1 cellular context compared by ENCODE assay signal in genomic region chr4:95522682-95523410, GRCh38.
TF ChIP-seq lines count a peak whose summit lies in the region.

No MANE protein-coding gene starts in this region.

TF ChIP-seq in GM12878, 131 proteins besides CTCF, POLR2A, EP300 and RAD21 (continued from another document):
- no peak for TF ChIP-seq ZNF687 (IDR thresholded peaks at IDR 0.05)
- no peak for TF ChIP-seq ZNF622 (IDR thresholded peaks at IDR 0.05)
- TF ChIP-seq, protein P1, sequence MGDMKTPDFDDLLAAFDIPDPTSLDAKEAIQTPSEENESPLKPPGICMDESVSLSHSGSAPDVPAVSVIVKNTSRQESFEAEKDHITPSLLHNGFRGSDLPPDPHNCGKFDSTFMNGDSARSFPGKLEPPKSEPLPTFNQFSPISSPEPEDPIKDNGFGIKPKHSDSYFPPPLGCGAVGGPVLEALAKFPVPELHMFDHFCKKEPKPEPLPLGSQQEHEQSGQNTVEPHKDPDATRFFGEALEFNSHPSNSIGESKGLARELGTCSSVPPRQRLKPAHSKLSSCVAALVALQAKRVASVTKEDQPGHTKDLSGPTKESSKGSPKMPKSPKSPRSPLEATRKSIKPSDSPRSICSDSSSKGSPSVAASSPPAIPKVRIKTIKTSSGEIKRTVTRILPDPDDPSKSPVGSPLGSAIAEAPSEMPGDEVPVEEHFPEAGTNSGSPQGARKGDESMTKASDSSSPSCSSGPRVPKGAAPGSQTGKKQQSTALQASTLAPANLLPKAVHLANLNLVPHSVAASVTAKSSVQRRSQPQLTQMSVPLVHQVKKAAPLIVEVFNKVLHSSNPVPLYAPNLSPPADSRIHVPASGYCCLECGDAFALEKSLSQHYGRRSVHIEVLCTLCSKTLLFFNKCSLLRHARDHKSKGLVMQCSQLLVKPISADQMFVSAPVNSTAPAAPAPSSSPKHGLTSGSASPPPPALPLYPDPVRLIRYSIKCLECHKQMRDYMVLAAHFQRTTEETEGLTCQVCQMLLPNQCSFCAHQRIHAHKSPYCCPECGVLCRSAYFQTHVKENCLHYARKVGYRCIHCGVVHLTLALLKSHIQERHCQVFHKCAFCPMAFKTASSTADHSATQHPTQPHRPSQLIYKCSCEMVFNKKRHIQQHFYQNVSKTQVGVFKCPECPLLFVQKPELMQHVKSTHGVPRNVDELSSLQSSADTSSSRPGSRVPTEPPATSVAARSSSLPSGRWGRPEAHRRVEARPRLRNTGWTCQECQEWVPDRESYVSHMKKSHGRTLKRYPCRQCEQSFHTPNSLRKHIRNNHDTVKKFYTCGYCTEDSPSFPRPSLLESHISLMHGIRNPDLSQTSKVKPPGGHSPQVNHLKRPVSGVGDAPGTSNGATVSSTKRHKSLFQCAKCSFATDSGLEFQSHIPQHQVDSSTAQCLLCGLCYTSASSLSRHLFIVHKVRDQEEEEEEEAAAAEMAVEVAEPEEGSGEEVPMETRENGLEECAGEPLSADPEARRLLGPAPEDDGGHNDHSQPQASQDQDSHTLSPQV (IDR thresholded peaks at IDR 0.05), result no peak
- TF ChIP-seq PBX3 (IDR thresholded peaks at IDR 0.05; ENCODE audit: insufficient replicate concordance, low read depth, low read length), result no peak
- TF ChIP-seq WRNIP1 (IDR thresholded peaks at IDR 0.05; ENCODE audit: borderline replicate concordance, low read depth, low read length), result no peak
- no peak for TF ChIP-seq CREB1 (IDR thresholded peaks at IDR 0.05; ENCODE audit: low read depth)
- no peak for TF ChIP-seq BHLHE40 (IDR thresholded peaks at IDR 0.05; ENCODE audit: borderline replicate concordance in 1 of 2, low read depth in 2 of 2, low read length in 1 of 2)
- TF ChIP-seq NFYA (IDR thresholded peaks at IDR 0.05; ENCODE audit: borderline replicate concordance, low read depth, low read length), result no peak
- no peak for TF ChIP-seq TBL1XR1 (IDR thresholded peaks at IDR 0.05; ENCODE audit: low read depth, low read length)
- no peak for TF ChIP-seq NR2C1 (IDR thresholded peaks at IDR 0.05)
- TF ChIP-seq, protein P2, sequence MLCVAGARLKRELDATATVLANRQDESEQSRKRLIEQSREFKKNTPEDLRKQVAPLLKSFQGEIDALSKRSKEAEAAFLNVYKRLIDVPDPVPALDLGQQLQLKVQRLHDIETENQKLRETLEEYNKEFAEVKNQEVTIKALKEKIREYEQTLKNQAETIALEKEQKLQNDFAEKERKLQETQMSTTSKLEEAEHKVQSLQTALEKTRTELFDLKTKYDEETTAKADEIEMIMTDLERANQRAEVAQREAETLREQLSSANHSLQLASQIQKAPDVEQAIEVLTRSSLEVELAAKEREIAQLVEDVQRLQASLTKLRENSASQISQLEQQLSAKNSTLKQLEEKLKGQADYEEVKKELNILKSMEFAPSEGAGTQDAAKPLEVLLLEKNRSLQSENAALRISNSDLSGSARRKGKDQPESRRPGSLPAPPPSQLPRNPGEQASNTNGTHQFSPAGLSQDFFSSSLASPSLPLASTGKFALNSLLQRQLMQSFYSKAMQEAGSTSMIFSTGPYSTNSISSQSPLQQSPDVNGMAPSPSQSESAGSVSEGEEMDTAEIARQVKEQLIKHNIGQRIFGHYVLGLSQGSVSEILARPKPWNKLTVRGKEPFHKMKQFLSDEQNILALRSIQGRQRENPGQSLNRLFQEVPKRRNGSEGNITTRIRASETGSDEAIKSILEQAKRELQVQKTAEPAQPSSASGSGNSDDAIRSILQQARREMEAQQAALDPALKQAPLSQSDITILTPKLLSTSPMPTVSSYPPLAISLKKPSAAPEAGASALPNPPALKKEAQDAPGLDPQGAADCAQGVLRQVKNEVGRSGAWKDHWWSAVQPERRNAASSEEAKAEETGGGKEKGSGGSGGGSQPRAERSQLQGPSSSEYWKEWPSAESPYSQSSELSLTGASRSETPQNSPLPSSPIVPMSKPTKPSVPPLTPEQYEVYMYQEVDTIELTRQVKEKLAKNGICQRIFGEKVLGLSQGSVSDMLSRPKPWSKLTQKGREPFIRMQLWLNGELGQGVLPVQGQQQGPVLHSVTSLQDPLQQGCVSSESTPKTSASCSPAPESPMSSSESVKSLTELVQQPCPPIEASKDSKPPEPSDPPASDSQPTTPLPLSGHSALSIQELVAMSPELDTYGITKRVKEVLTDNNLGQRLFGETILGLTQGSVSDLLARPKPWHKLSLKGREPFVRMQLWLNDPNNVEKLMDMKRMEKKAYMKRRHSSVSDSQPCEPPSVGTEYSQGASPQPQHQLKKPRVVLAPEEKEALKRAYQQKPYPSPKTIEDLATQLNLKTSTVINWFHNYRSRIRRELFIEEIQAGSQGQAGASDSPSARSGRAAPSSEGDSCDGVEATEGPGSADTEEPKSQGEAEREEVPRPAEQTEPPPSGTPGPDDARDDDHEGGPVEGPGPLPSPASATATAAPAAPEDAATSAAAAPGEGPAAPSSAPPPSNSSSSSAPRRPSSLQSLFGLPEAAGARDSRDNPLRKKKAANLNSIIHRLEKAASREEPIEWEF (IDR thresholded peaks at IDR 0.05; ENCODE audit: insufficient replicate concordance, low read depth, low read length), result no peak
- no peak for TF ChIP-seq DPF2 (IDR thresholded peaks at IDR 0.05)
- TF ChIP-seq CEBPB (IDR thresholded peaks at IDR 0.05; ENCODE audit: borderline replicate concordance in 1 of 2, low read depth in 2 of 2, low read length in 2 of 2), result no peak
